8 cellular contexts compared by ENCODE assay signal in genomic region chr12:56315256-56315625, GRCh38. TPM values are rescaled to one million over a fixed set of nuclear protein-coding genes. Genes with fewer than 3 reads are reported as not detected.
A peak's percentile ranks its signal among the peaks of the same experiment; 100 is the strongest.
DNase-seq lines count a peak whose midpoint lies in the region; ATAC-seq lines count a peak whose summit lies in the region.

No MANE protein-coding gene starts in this region.

- H3K4me1 Mint-ChIP-seq in activated CD4-positive, alpha-beta T cell treated with anti-CD3 and anti-CD28 coated beads, Interleukin-2, amount 10 ng/mL, durations not matched to agents 24 days and 14 days: peaks cover 7% of the 10 kb centered on the region
- peaks cover 16% of the 10 kb centered on the region for H3K4me1 Mint-ChIP-seq in activated CD4-positive, alpha-beta memory T cell treated with anti-CD3 and anti-CD28 coated beads for 36 hours (ENCODE audit: low read depth)

- ATAC-seq in HG02938 (IDR thresholded peaks at IDR 0.05; ENCODE audit: unreplicated experiment): no peak
- no peak for ATAC-seq in HG03139 (IDR thresholded peaks at IDR 0.05; ENCODE audit: unreplicated experiment)

- POLR2A ChIA-PET in activated CD4-positive, alpha-beta memory T cell treated with anti-CD3 and anti-CD28 coated beads for 36 hours (lab: Charles Lee): interaction anchor here (1.1 to 3.1 kb wide), 9 partner anchors 16 to 211 kb away, joined by 3 to 15 read pairs (median 8); partner anchors contain the start of genes IL23A, PA2G4, PAN2 and STAT2

- H3K27ac Mint-ChIP-seq in activated CD4-positive, alpha-beta T cell treated with anti-CD3 and anti-CD28 coated beads, Interleukin-2, amount 10 ng/mL, durations not matched to agents 24 days and 14 days: peak overlapping the region; percentile 98
- H3K27ac Mint-ChIP-seq in activated CD4-positive, alpha-beta memory T cell treated with anti-CD3 and anti-CD28 coated beads for 36 hours: peak overlapping the region; percentile 97

- H3K27me3 Mint-ChIP-seq in activated CD4-positive, alpha-beta T cell treated with anti-CD3 and anti-CD28 coated beads, Interleukin-2, amount 10 ng/mL, durations not matched to agents 24 days and 14 days: no peaks in the 10 kb centered on the region
- H3K27me3 Mint-ChIP-seq in activated CD4-positive, alpha-beta memory T cell treated with anti-CD3 and anti-CD28 coated beads for 36 hours: no peaks in the 10 kb centered on the region

- H3K4me3 Mint-ChIP-seq in activated CD4-positive, alpha-beta T cell treated with anti-CD3 and anti-CD28 coated beads, Interleukin-2, amount 10 ng/mL, durations not matched to agents 24 days and 14 days: peak overlapping the region; percentile 97
- H3K4me3 Mint-ChIP-seq in activated CD4-positive, alpha-beta memory T cell treated with anti-CD3 and anti-CD28 coated beads for 36 hours: peak overlapping the region; percentile 98

- DNase-seq in activated CD4-positive, alpha-beta T cell treated with anti-CD3 and anti-CD28 coated beads, Interleukin-2, amount 10 ng/mL, durations not matched to agents 24 days and 14 days: no peak
- DNase-seq in activated CD4-positive, alpha-beta T cell treated with anti-CD3 and anti-CD28 coated beads for 1 hour: no peak
- DNase-seq in activated CD4-positive, alpha-beta memory T cell treated with anti-CD3 and anti-CD28 coated beads for 36 hours: peak; percentile 22
- DNase-seq in globus pallidus (ENCODE audit: low spot score) (peak; percentile 81), pons (ENCODE audit: low spot score) (peak; percentile 87), NK-92 (lab: John Stamatoyannopoulos, UW; ENCODE audit: unreplicated experiment) (no peak)

- intact Hi-C loops in activated CD4-positive, alpha-beta T cell treated with anti-CD3 and anti-CD28 coated beads, Interleukin-2, amount 10 ng/mL, durations not matched to agents 24 days and 14 days (cut with micrococcal nuclease): loop anchor here (5.0 kb wide), 1 partner anchor 48 kb away; the partner anchor contains the start of gene COQ10A
- intact Hi-C loops in activated CD4-positive, alpha-beta memory T cell treated with anti-CD3 and anti-CD28 coated beads for 36 hours (cut with micrococcal nuclease): loop anchor here (5.0 kb wide), 2 partner anchors 198 to 317 kb away; partner anchors contain the start of genes BAZ2A, RPL41 and ZC3H10

- peaks cover 28% of the 10 kb centered on the region for H3K36me3 Mint-ChIP-seq in activated CD4-positive, alpha-beta T cell treated with anti-CD3 and anti-CD28 coated beads, Interleukin-2, amount 10 ng/mL, durations not matched to agents 24 days and 14 days (ENCODE audit: low read depth)
- H3K36me3 Mint-ChIP-seq in activated CD4-positive, alpha-beta memory T cell treated with anti-CD3 and anti-CD28 coated beads for 36 hours: peaks cover 16% of the 10 kb centered on the region

- CTCF ChIA-PET in activated CD4-positive, alpha-beta memory T cell treated with anti-CD3 and anti-CD28 coated beads for 36 hours (lab: Charles Lee): interaction anchor here (0.6 to 4.8 kb wide), 12 partner anchors 9 to 197 kb away, joined by 3 to 32 read pairs (median 6); partner anchors contain the start of genes ANKRD52, COQ10A, PAN2 and STAT2

- H3K9me3 Mint-ChIP-seq in activated CD4-positive, alpha-beta T cell treated with anti-CD3 and anti-CD28 coated beads, Interleukin-2, amount 10 ng/mL, durations not matched to agents 24 days and 14 days: no peaks in the 10 kb centered on the region
- no peaks in the 10 kb centered on the region for H3K9me3 Mint-ChIP-seq in activated CD4-positive, alpha-beta memory T cell treated with anti-CD3 and anti-CD28 coated beads for 36 hours

RNA-seq across cellular contexts. Expression of gene CNPY2, which starts 0.5 kb away (rescaled TPM):
- total RNA-seq in activated CD4-positive, alpha-beta T cell treated with anti-CD3 and anti-CD28 coated beads, Interleukin-2, amount 10 ng/mL, durations not matched to agents 24 days and 14 days: 165 and 169 TPM in 2 replicates
- 10 to 100 TPM; 74.7 to 91.6 TPM for total RNA-seq in activated CD4-positive, alpha-beta memory T cell treated with anti-CD3 and anti-CD28 coated beads for 36 hours

RNA-seq across cellular contexts. Expression of gene CS, which starts 15.1 kb away (rescaled TPM):
- 311 and 317 TPM in 2 replicates for total RNA-seq in activated CD4-positive, alpha-beta T cell treated with anti-CD3 and anti-CD28 coated beads, Interleukin-2, amount 10 ng/mL, durations not matched to agents 24 days and 14 days
- 100 to 1,000 TPM; 304 to 309 TPM for total RNA-seq in activated CD4-positive, alpha-beta memory T cell treated with anti-CD3 and anti-CD28 coated beads for 36 hours

RNA-seq across cellular contexts. Expression of gene PAN2, which starts 18.6 kb away (rescaled TPM):
- 31.3 and 34.7 TPM in 2 replicates for total RNA-seq in activated CD4-positive, alpha-beta T cell treated with anti-CD3 and anti-CD28 coated beads, Interleukin-2, amount 10 ng/mL, durations not matched to agents 24 days and 14 days
- total RNA-seq in activated CD4-positive, alpha-beta memory T cell treated with anti-CD3 and anti-CD28 coated beads for 36 hours: 10 to 100 TPM; 49.0 to 51.2 TPM

RNA-seq across cellular contexts. Expression of gene IL23A, which starts 23.4 kb away (rescaled TPM):
- total RNA-seq in activated CD4-positive, alpha-beta T cell treated with anti-CD3 and anti-CD28 coated beads, Interleukin-2, amount 10 ng/mL, durations not matched to agents 24 days and 14 days: 36.0 and 36.9 TPM in 2 replicates
- 10 to 100 TPM; 47.6 to 48.5 TPM for total RNA-seq in activated CD4-positive, alpha-beta memory T cell treated with anti-CD3 and anti-CD28 coated beads for 36 hours

RNA-seq across cellular contexts. Expression of gene STAT2, which starts 44.7 kb away (rescaled TPM):
- total RNA-seq in activated CD4-positive, alpha-beta T cell treated with anti-CD3 and anti-CD28 coated beads, Interleukin-2, amount 10 ng/mL, durations not matched to agents 24 days and 14 days: 64.9 and 68.4 TPM in 2 replicates
- total RNA-seq in activated CD4-positive, alpha-beta memory T cell treated with anti-CD3 and anti-CD28 coated beads for 36 hours: 100 to 1,000 TPM; 125 to 139 TPM

Comparison
In these comparisons a context has a peak if more than half of its experiments do, and no peak if none do; other contexts are left out.
1. DNase-seq: peak in activated CD4-positive, alpha-beta memory T cell treated with anti-CD3 and anti-CD28 coated beads for 36 hours (single experiment), globus pallidus (single experiment) and pons (single experiment); none in activated CD4-positive, alpha-beta T cell treated with anti-CD3 and anti-CD28 coated beads, Interleukin-2, amount 10 ng/mL, durations not matched to agents 24 days and 14 days (single experiment), activated CD4-positive, alpha-beta T cell treated with anti-CD3 and anti-CD28 coated beads for 1 hour (single experiment) and NK-92 (single experiment).